ENCODE assay signal across 21 cellular contexts in genomic region chr10:98419456-98420261, GRCh38. TPM values are rescaled to one million over a fixed set of nuclear protein-coding genes. Genes with fewer than 3 reads are reported as not detected.
DNase-seq lines count a peak whose midpoint lies in the region; ATAC-seq and TF ChIP-seq lines count a peak whose summit lies in the region.
"Had no signal": no experiment of that assay in that cellular context is flagged by ENCODE, and none has a peak within 500 bp of the region (broad histone marks: within the 10 kb centered on the region; RNA-seq: fewer than 3 reads in every experiment).

No MANE protein-coding gene starts in this region.

- H3K4me3 ChIP-seq in neural progenitor cell (no peak overlapping the region), left ventricle myocardium inferior (no peak overlapping the region)
- H3K4me3 ChIP-seq: A549, GM23248 had no signal

- peak overlapping the region; percentile 71 to 77 for H3K27ac Mint-ChIP-seq in stimulated activated naive CD8-positive, alpha-beta T cell treated with anti-CD3 and anti-CD28 coated beads, Interleukin-15, amount 100 ng/mL, for 72 hours
- H3K27ac Mint-ChIP-seq in neural progenitor cell, result peak overlapping the region; percentile 85
- H3K27ac Mint-ChIP-seq: CD4-positive, alpha-beta T cell had no signal

- no peak overlapping the region for H2AFZ ChIP-seq in neural progenitor cell (replicated peaks)
- H2AFZ ChIP-seq: GM23248 had no signal

- DNase-seq in stimulated activated naive CD8-positive, alpha-beta T cell treated with anti-CD3 and anti-CD28 coated beads, Interleukin-15, amount 100 ng/mL, for 72 hours, result no peak
- DNase-seq in stimulated activated naive CD8-positive, alpha-beta T cell treated with anti-CD3 and anti-CD28 coated beads, Interleukin-15, Interleukin-2, amounts not matched to agents 100 U/mL and 50 U/mL, for 24 hours, result no peak
- DNase-seq in left lobe of liver (ENCODE audit: low spot score) (peak; percentile 89), neural progenitor cell (ENCODE audit: low spot score) (no peak), NCI-H1105 (lab: John Stamatoyannopoulos, UW) (no peak), left ventricle myocardium inferior (no peak)
- DNase-seq: Caco-2; CD4-positive, alpha-beta T cell; GM23248; KG1; MV-4-11; NCI-H1417; NCI-H187; NCI-H345; NCI-H524 treated with DMSO at 0.1 percent for 48 hours; PC-3; RPMI8226; SIG-M5 had no signal

- H3K27ac ChIP-seq in neural progenitor cell (no peak overlapping the region), left ventricle myocardium inferior (replicated peaks) (no peak overlapping the region)
- H3K27ac ChIP-seq: A549, GM23248 had no signal

- no peaks in the 10 kb centered on the region for H3K79me2 ChIP-seq in neural progenitor cell (ENCODE audit: low read depth)

- H3K4me1 ChIP-seq in neural progenitor cell (peaks cover 10% of the 10 kb centered on the region), left ventricle myocardium inferior (peaks cover 27% of the 10 kb centered on the region)

- H3K9ac ChIP-seq in neural progenitor cell, result no peak overlapping the region
- H3K9ac ChIP-seq: GM23248 had no signal

- peaks cover 9% of the 10 kb centered on the region for H3K4me1 Mint-ChIP-seq in stimulated activated naive CD8-positive, alpha-beta T cell treated with anti-CD3 and anti-CD28 coated beads, Interleukin-15, amount 100 ng/mL, for 72 hours
- peaks cover 24% of the 10 kb centered on the region for H3K4me1 Mint-ChIP-seq in neural progenitor cell

- H3F3A ChIP-seq in neural progenitor cell (ENCODE audit: low read depth), result peaks cover 6% of the 10 kb centered on the region

- no peak for ATAC-seq in stimulated activated naive CD8-positive, alpha-beta T cell treated with anti-CD3 and anti-CD28 coated beads, Interleukin-15, amount 100 ng/mL, for 72 hours
- ATAC-seq in stimulated activated naive CD8-positive, alpha-beta T cell treated with anti-CD3 and anti-CD28 coated beads, Interleukin-15, Interleukin-2, amounts not matched to agents 100 U/mL and 50 U/mL, for 24 hours, result no peak
- ATAC-seq in left lobe of liver (peak; percentile 74), HG03342 (IDR thresholded peaks at IDR 0.05; ENCODE audit: unreplicated experiment) (no peak)
- ATAC-seq: A549, HCT116, PC-3 had no signal

- H3K27me3 ChIP-seq in neural progenitor cell (no peaks in the 10 kb centered on the region), left ventricle myocardium inferior (ENCODE audit: low read depth) (no peaks in the 10 kb centered on the region)

- intact Hi-C loops in left ventricle myocardium inferior (cut with micrococcal nuclease), result no loop called here

- H4K20me1 ChIP-seq in neural progenitor cell (ENCODE audit: low read depth), result no peaks in the 10 kb centered on the region

- H3K36me3 ChIP-seq in neural progenitor cell (no peaks in the 10 kb centered on the region), left ventricle myocardium inferior (peaks cover 52% of the 10 kb centered on the region)

- H3K9me3 ChIP-seq in neural progenitor cell (ENCODE audit: low read depth) (no peaks in the 10 kb centered on the region), left ventricle myocardium inferior (replicated peaks) (no peaks in the 10 kb centered on the region)
- H3K9me3 ChIP-seq: A549, Caco-2 had no signal

- H3K9me3 Mint-ChIP-seq in stimulated activated naive CD8-positive, alpha-beta T cell treated with anti-CD3 and anti-CD28 coated beads, Interleukin-15, amount 100 ng/mL, for 72 hours, result no peaks in the 10 kb centered on the region
- H3K9me3 Mint-ChIP-seq in neural progenitor cell, result no peaks in the 10 kb centered on the region
- H3K9me3 Mint-ChIP-seq: CD4-positive, alpha-beta T cell had no signal

- no peaks in the 10 kb centered on the region for H3K27me3 Mint-ChIP-seq in stimulated activated naive CD8-positive, alpha-beta T cell treated with anti-CD3 and anti-CD28 coated beads, Interleukin-15, amount 100 ng/mL, for 72 hours
- peaks cover 6% of the 10 kb centered on the region for H3K27me3 Mint-ChIP-seq in neural progenitor cell (ENCODE audit: insufficient read depth, low read depth)
- H3K27me3 Mint-ChIP-seq: CD4-positive, alpha-beta T cell had no signal

- peaks cover 2% of the 10 kb centered on the region for H3K36me3 Mint-ChIP-seq in neural progenitor cell

- TF ChIP-seq CTCF in neural progenitor cell (IDR thresholded peaks at IDR 0.05) (no peak), left ventricle myocardium inferior (IDR thresholded peaks at IDR 0.05; ENCODE audit: borderline replicate concordance) (no peak)

- no peak overlapping the region for H3K4me3 Mint-ChIP-seq in stimulated activated naive CD8-positive, alpha-beta T cell treated with anti-CD3 and anti-CD28 coated beads, Interleukin-15, amount 100 ng/mL, for 72 hours
- H3K4me3 Mint-ChIP-seq in neural progenitor cell, result no peak overlapping the region
- H3K4me3 Mint-ChIP-seq: CD4-positive, alpha-beta T cell had no signal

- H3K4me2 ChIP-seq in neural progenitor cell, result no peak overlapping the region
- H3K4me2 ChIP-seq: A549 had no signal

RNA-seq across cellular contexts. Expression of gene PYROXD2, which starts 4.7 kb away (rescaled TPM):
- total RNA-seq in left lobe of liver (5.4 TPM), neural progenitor cell (ENCODE audit: low replicate concordance) (5.0 and 10.5 TPM in 2 replicates), left ventricle myocardium inferior (10.4 TPM)

RNA-seq across cellular contexts. Expression of gene HPS1, which starts 27.1 kb away (rescaled TPM):
- total RNA-seq in left lobe of liver (26.0 TPM), neural progenitor cell (ENCODE audit: low replicate concordance) (16.0 and 32.0 TPM in 2 replicates), left ventricle myocardium inferior (31.9 TPM)
